Comparison of ENCODE assay signal across 11 cellular contexts in genomic region chr20:45339084-45339483, GRCh38. TPM values are rescaled to one million over a fixed set of nuclear protein-coding genes. Genes with fewer than 3 reads are reported as not detected.
A peak's percentile ranks its signal among the peaks of the same experiment; 100 is the strongest.
DNase-seq lines count a peak whose midpoint lies in the region; ATAC-seq and TF ChIP-seq lines count a peak whose summit lies in the region.
"Had no signal": no experiment of that assay in that cellular context is flagged by ENCODE, and none has a peak within 500 bp of the region (broad histone marks: within the 10 kb centered on the region; RNA-seq: fewer than 3 reads in every experiment).

No MANE protein-coding gene starts in this region.

- peaks cover 78% of the 10 kb centered on the region for H3K79me2 ChIP-seq in SK-N-SH (ENCODE audit: insufficient read depth)

- peak overlapping the region; percentile 46 for H4K8ac ChIP-seq in mesenchymal stem cell (ENCODE audit: low read length)

- no peak for TF ChIP-seq RAD21 in SK-N-SH (IDR thresholded peaks at IDR 0.05; ENCODE audit: low read length)

- TF ChIP-seq CTCF in SK-N-SH (IDR thresholded peaks at IDR 0.05): no peak
- no peak for TF ChIP-seq CTCF in upper lobe of right lung (IDR thresholded peaks at IDR 0.05)

- H2AFZ ChIP-seq in SK-N-SH (ENCODE audit: low read depth): no peak overlapping the region
- no peak overlapping the region for H2AFZ ChIP-seq in mesenchymal stem cell (ENCODE audit: low read depth, low read length)

- H3K23ac ChIP-seq in mesenchymal stem cell (ENCODE audit: low read length in 2 of 2): no peak overlapping the region

- H2BK120ac ChIP-seq in mesenchymal stem cell (ENCODE audit: low read depth, low read length): peak overlapping the region; percentile 71

- peak overlapping the region; percentile 54 to 79 for H3K4ac ChIP-seq in mesenchymal stem cell (ENCODE audit: low read depth in 1 of 2, low read length in 2 of 2)

- peak overlapping the region; percentile 100 for H2AK5ac ChIP-seq in mesenchymal stem cell (ENCODE audit: low read length, severe bottlenecking)

- H3K4me3 ChIP-seq in SK-N-SH (ENCODE audit: low read depth in 2 of 2, low read length in 1 of 2): no peak overlapping the region
- H3K4me3 ChIP-seq in mesenchymal stem cell (ENCODE audit: insufficient read depth in 1 of 2, low read depth in 1 of 2, low read length in 2 of 2): no peak overlapping the region
- H3K4me3 ChIP-seq in upper lobe of right lung: no peak overlapping the region

- DNase-seq in SK-N-SH (no peak), mesenchymal stem cell (no peak), upper lobe of right lung (no peak)
- DNase-seq: anterior cingulate cortex, MM.1S had no signal

- H3K27ac ChIP-seq in SK-N-SH (ENCODE audit: low read depth in 2 of 2, low read length in 1 of 2) (peak overlapping the region; percentile 84 to 88; a peak in 3 of 4 replicates), mesenchymal stem cell (ENCODE audit: low read length, poor library complexity, severe bottlenecking) (peak overlapping the region; percentile 97), upper lobe of right lung (peak overlapping the region; percentile 66)
- H3K27ac ChIP-seq: 22Rv1, neutrophil had no signal

- H3K27me3 ChIP-seq in SK-N-SH (ENCODE audit: insufficient read depth) (no peaks in the 10 kb centered on the region), mesenchymal stem cell (ENCODE audit: control insufficient read depth in 1 of 2, insufficient read depth in 1 of 2, low read length in 2 of 2) (no peaks in the 10 kb centered on the region), upper lobe of right lung (no peaks in the 10 kb centered on the region)

- H3K4me2 ChIP-seq in SK-N-SH: no peak overlapping the region
- H3K4me2 ChIP-seq in mesenchymal stem cell (ENCODE audit: low read length, poor library complexity, severe bottlenecking): no peak overlapping the region

- 95% methylated on average over 6 of the region's 6 CpGs for WGBS in SK-N-SH (ENCODE audit: low lambda C conversion rate)
- WGBS in mesenchymal stem cell: 84% methylated on average over 6 of the region's 6 CpGs

- ATAC-seq in SK-N-SH treated with all-trans-retinoic acid at 6 μM for 48 hours (no peak), upper lobe of right lung (no peak), HG02763 (IDR thresholded peaks at IDR 0.05; ENCODE audit: unreplicated experiment) (no peak), GM19467 (IDR thresholded peaks at IDR 0.05; ENCODE audit: unreplicated experiment) (no peak)

- TF ChIP-seq EP300 in SK-N-SH (IDR thresholded peaks at IDR 0.05; ENCODE audit: borderline replicate concordance in 1 of 2, low read depth in 1 of 2, low read length in 1 of 2): no peak

- peak overlapping the region; percentile 9 to 44 for H3K14ac ChIP-seq in mesenchymal stem cell (ENCODE audit: low read length in 2 of 2)

- peaks cover 27% of the 10 kb centered on the region for H3F3A ChIP-seq in SK-N-SH (replicated peaks; ENCODE audit: insufficient read depth)

- H2BK12ac ChIP-seq in mesenchymal stem cell (ENCODE audit: low read length in 2 of 2): peak overlapping the region; percentile 80 to 96

- H3K18ac ChIP-seq in mesenchymal stem cell (ENCODE audit: low read depth in 1 of 2, low read length in 2 of 2): peak overlapping the region; percentile 64 to 91

- POLR2A ChIA-PET in SK-N-SH (lab: Yijun Ruan, JAX): no interaction called here

- H4K20me1 ChIP-seq in SK-N-SH (ENCODE audit: insufficient read depth): peaks cover 11% of the 10 kb centered on the region; the same call in 1 of the 2 replicates

- H3K9ac ChIP-seq in SK-N-SH: no peak overlapping the region
- H3K9ac ChIP-seq in mesenchymal stem cell (ENCODE audit: low read length): no peak overlapping the region

- H2BK15ac ChIP-seq in mesenchymal stem cell (ENCODE audit: low read depth, poor library complexity, severe bottlenecking): peak overlapping the region; percentile 73

- no peaks in the 10 kb centered on the region for H3K9me2 ChIP-seq in SK-N-SH

- H3K79me1 ChIP-seq in mesenchymal stem cell (replicated peaks; ENCODE audit: low read length, poor library complexity, severe bottlenecking): no peaks in the 10 kb centered on the region

- H3K4me1 ChIP-seq in SK-N-SH (ENCODE audit: control insufficient read depth in 1 of 2, insufficient read depth in 2 of 2, low read depth in 1 of 2, low read length in 1 of 2) (peaks cover 57 to 62% of the 10 kb centered on the region in 2 experiments), mesenchymal stem cell (ENCODE audit: control insufficient read depth, insufficient read depth, low read depth, low read length) (peaks cover 69% of the 10 kb centered on the region), upper lobe of right lung (peaks cover 72% of the 10 kb centered on the region)

- H4K91ac ChIP-seq in mesenchymal stem cell (ENCODE audit: low read length): peak overlapping the region; percentile 48

- intact Hi-C loops in upper lobe of right lung (cut with DNase I): no loop called here

- H3K36me3 ChIP-seq in SK-N-SH (replicated peaks in 1 of 2; ENCODE audit: control insufficient read depth in 1 of 2, insufficient read depth in 2 of 2, low read length in 1 of 2) (peaks cover 7 to 14% of the 10 kb centered on the region in 2 experiments), mesenchymal stem cell (ENCODE audit: control insufficient read depth in 1 of 2, insufficient read depth in 2 of 2, low read depth in 1 of 2, low read length in 2 of 2) (peaks cover 34 to 35% of the 10 kb centered on the region in 2 experiments), upper lobe of right lung (peaks cover 40% of the 10 kb centered on the region)
- H3K36me3 ChIP-seq: neutrophil had no signal

- H3K9me3 ChIP-seq in SK-N-SH: no peaks in the 10 kb centered on the region
- no peaks in the 10 kb centered on the region for H3K9me3 ChIP-seq in mesenchymal stem cell (ENCODE audit: control insufficient read depth, low read length)
- H3K9me3 ChIP-seq in upper lobe of right lung: no peaks in the 10 kb centered on the region
- H3K9me3 ChIP-seq: neutrophil had no signal

- peak overlapping the region; percentile 98 for H2BK5ac ChIP-seq in mesenchymal stem cell (ENCODE audit: low read depth, low read length, poor library complexity, severe bottlenecking)

- CTCF ChIA-PET in SK-N-SH (lab: Yijun Ruan, JAX): interaction anchor here (1.0 to 1.8 kb wide), 4 partner anchors 14 to 35 kb away, joined by 3 to 4 read pairs (median 4); no protein-coding TSS in a partner anchor

TF ChIP-seq in SK-N-SH, 30 proteins besides CTCF, POLR2A, EP300 and RAD21 (continues in another document):
- TF ChIP-seq MEF2A (IDR thresholded peaks at IDR 0.05; ENCODE audit: borderline replicate concordance, low read depth) (no peak), CHD2 (IDR thresholded peaks at IDR 0.05; ENCODE audit: low read length, partially characterized antibody) (no peak), NRF1 (IDR thresholded peaks at IDR 0.05; ENCODE audit: low read depth, low read length) (no peak), USF2 (IDR thresholded peaks at IDR 0.05; ENCODE audit: borderline replicate concordance, low read depth, low read length) (no peak), YY1 (IDR thresholded peaks at IDR 0.05; ENCODE audit: low read depth) (no peak)

TF ChIP-seq in SK-N-SH treated with all-trans-retinoic acid at 6 μM for 48 hours, 23 proteins besides CTCF, POLR2A, EP300 and RAD21 (continues in another document):
- TF ChIP-seq ZNF70 (CRISPR knock-in tag; IDR thresholded peaks at IDR 0.05): no peak
- TF ChIP-seq ZFP30 (CRISPR knock-in tag; IDR thresholded peaks at IDR 0.05): no peak
- no peak for TF ChIP-seq SNAI2 (CRISPR knock-in tag; IDR thresholded peaks at IDR 0.05)
- no peak for TF ChIP-seq ZFP3 (CRISPR knock-in tag; IDR thresholded peaks at IDR 0.05)
- no peak for TF ChIP-seq CSRNP3 (CRISPR knock-in tag; IDR thresholded peaks at IDR 0.05)

RNA-seq across cellular contexts. Expression of gene SDC4, which starts 9.1 kb away (rescaled TPM):
- 131 and 192 TPM in 2 replicates for polyA plus RNA-seq in SK-N-SH (2012; rRNA removed)
- 139 and 153 TPM in 2 replicates for polyA plus RNA-seq in SK-N-SH (2012; cell fraction: cytosol; rRNA removed)
- 94.9 and 96.1 TPM in 2 replicates for polyA plus RNA-seq in SK-N-SH (2012; cell fraction: nucleus; rRNA removed)
- polyA plus RNA-seq in mesenchymal stem cell (2013, experiment 1 of 2): 42.8 TPM
- polyA plus RNA-seq in mesenchymal stem cell (2013, experiment 2 of 2): 43.8 TPM
- total RNA-seq in upper lobe of right lung: 345 TPM

RNA-seq across cellular contexts. Expression of gene SYS1, which starts 23.9 kb away (rescaled TPM):
- polyA plus RNA-seq in SK-N-SH (2012; rRNA removed): 26.5 and 26.9 TPM in 2 replicates
- 14.0 and 16.3 TPM in 2 replicates for polyA plus RNA-seq in SK-N-SH (2012; cell fraction: cytosol; rRNA removed)
- 12.4 and 20.0 TPM in 2 replicates for polyA plus RNA-seq in SK-N-SH (2012; cell fraction: nucleus; rRNA removed)
- 18.6 TPM for polyA plus RNA-seq in mesenchymal stem cell (2013, experiment 1 of 2)
- polyA plus RNA-seq in mesenchymal stem cell (2013, experiment 2 of 2): 17.5 TPM
- total RNA-seq in upper lobe of right lung: 46.5 TPM

RNA-seq across cellular contexts. Expression of gene MATN4, which starts 31.0 kb away (rescaled TPM):
- 0.13 and 0.16 TPM in 2 replicates for polyA plus RNA-seq in SK-N-SH (2012; rRNA removed)
- polyA plus RNA-seq in SK-N-SH (2012; cell fraction: cytosol; rRNA removed): 0.04 and 0.07 TPM in 2 replicates
- polyA plus RNA-seq in SK-N-SH (2012; cell fraction: nucleus; rRNA removed): 0.39 and 0.79 TPM in 2 replicates
- 0.03 TPM for polyA plus RNA-seq in mesenchymal stem cell (2013, experiment 1 of 2)
- polyA plus RNA-seq in mesenchymal stem cell (2013, experiment 2 of 2): 0.03 TPM
- total RNA-seq in upper lobe of right lung: 0.29 TPM
- total RNA-seq: G401 had no signal

RNA-seq across cellular contexts. Expression of gene RBPJL, which starts 32.4 kb away (rescaled TPM):
- polyA plus RNA-seq in SK-N-SH (2012; rRNA removed): not detected in 2 replicates
- not detected in 2 replicates for polyA plus RNA-seq in SK-N-SH (2012; cell fraction: cytosol; rRNA removed)
- 0.05 and 0.11 TPM in 2 replicates for polyA plus RNA-seq in SK-N-SH (2012; cell fraction: nucleus; rRNA removed)
- polyA plus RNA-seq in mesenchymal stem cell (2013, experiment 1 of 2): not detected
- not detected for polyA plus RNA-seq in mesenchymal stem cell (2013, experiment 2 of 2)
- total RNA-seq in upper lobe of right lung: not detected
- total RNA-seq: G401 had no signal

RNA-seq across cellular contexts. Expression of gene TP53TG5, which starts 39.0 kb away (rescaled TPM):
- polyA plus RNA-seq in SK-N-SH (2012; rRNA removed): not detected in 2 replicates
- 0.01 TPM in 1 of 2 replicates, not detected in the other for polyA plus RNA-seq in SK-N-SH (2012; cell fraction: cytosol; rRNA removed)
- not detected in 2 replicates for polyA plus RNA-seq in SK-N-SH (2012; cell fraction: nucleus; rRNA removed)
- polyA plus RNA-seq in mesenchymal stem cell (2013, experiment 1 of 2): not detected
- polyA plus RNA-seq in mesenchymal stem cell (2013, experiment 2 of 2): not detected
- not detected for total RNA-seq in upper lobe of right lung
- total RNA-seq: G401 had no signal
